ENCODE assay signal across 26 cellular contexts in genomic region chr13:29379281-29379680, GRCh38.
DNase-seq lines count a peak whose midpoint lies in the region; TF ChIP-seq lines count a peak whose summit lies in the region.
"Had no signal": no experiment of that assay in that cellular context is flagged by ENCODE, and none has a peak within 500 bp of the region (broad histone marks: within the 10 kb centered on the region; RNA-seq: fewer than 3 reads in every experiment).

No MANE protein-coding gene starts in this region.

- H3K27me3 ChIP-seq in WERI-Rb-1 (ENCODE audit: insufficient read depth, low read depth, severe bottlenecking) (no peaks in the 10 kb centered on the region), esophagus muscularis mucosa (no peaks in the 10 kb centered on the region), dorsolateral prefrontal cortex (peaks cover 0 to 3% (median 0%) of the 10 kb centered on the region in 45 donors)
- H3K27me3 ChIP-seq: Peyer's patch had no signal

- no peaks in the 10 kb centered on the region for H3K4me1 ChIP-seq in esophagus muscularis mucosa
- H3K4me1 ChIP-seq: Peyer's patch had no signal

- H3K4me3 ChIP-seq in GM12875 (ENCODE audit: low read depth, low read length), result no peak overlapping the region
- H3K4me3 ChIP-seq in WERI-Rb-1 (ENCODE audit: low read depth, low read length), result no peak overlapping the region
- H3K4me3 ChIP-seq in esophagus muscularis mucosa, result no peak overlapping the region
- no peak overlapping the region for H3K4me3 ChIP-seq in dorsolateral prefrontal cortex
- H3K4me3 ChIP-seq: Peyer's patch had no signal

- intact Hi-C loops in esophagus muscularis mucosa (cut with DNase I), result no loop called here
- intact Hi-C loops in activated CD4-positive, alpha-beta T cell treated with anti-CD3 and anti-CD28 coated beads, Interleukin-2, amount 10 ng/mL, durations not matched to agents 24 days and 14 days (cut with micrococcal nuclease), result no loop called here
- intact Hi-C loops in dorsolateral prefrontal cortex (cut with DNase I), result no loop called here

- DNase-seq in WERI-Rb-1 (no peak), esophagus muscularis mucosa (ENCODE audit: extremely low spot score) (peak; percentile 70), hippocampal formation (lab: John Stamatoyannopoulos, UW) (no peak), pons (ENCODE audit: low spot score) (no peak), dorsolateral prefrontal cortex (no peak)
- no peak for DNase-seq in activated CD4-positive, alpha-beta T cell treated with anti-CD3 and anti-CD28 coated beads, Interleukin-2, amount 10 ng/mL, durations not matched to agents 24 days and 14 days
- DNase-seq: Caco-2; CD8-positive, alpha-beta T cell; DMS79 treated with DMSO at 0.1 percent for 48 hours; GF-D8; H7; HFFc6; IMR-90; NCI-H1092; NCI-H1417 treated with DMSO at 0.1 percent for 48 hours; NCI-H1694 treated with DMSO at 0.1 percent for 48 hours; NCI-H2081; NCI-H2227 treated with DMSO at 0.1 percent for 48 hours; NCI-H526 treated with DMSO at 0.1 percent for 48 hours; Peyer's patch; SHP77 treated with DMSO at 0.1 percent for 48 hours; SW 1271 had no signal

- TF ChIP-seq EP300 in esophagus muscularis mucosa (IDR thresholded peaks at IDR 0.05), result no peak

- H3K36me3 Mint-ChIP-seq in activated CD4-positive, alpha-beta T cell treated with anti-CD3 and anti-CD28 coated beads, Interleukin-2, amount 10 ng/mL, durations not matched to agents 24 days and 14 days (ENCODE audit: low read depth), result no peaks in the 10 kb centered on the region
- H3K36me3 Mint-ChIP-seq: CD8-positive, alpha-beta T cell had no signal

- no peak for TF ChIP-seq POLR2A in esophagus muscularis mucosa (IDR thresholded peaks at IDR 0.05; ENCODE audit: low read depth)

- H3K27ac ChIP-seq in 22Rv1 (no peak overlapping the region), WERI-Rb-1 (no peak overlapping the region), esophagus muscularis mucosa (replicated peaks in 1 of 4) (no peak overlapping the region), dorsolateral prefrontal cortex (no peak overlapping the region)
- H3K27ac ChIP-seq: C4-2B, KMS-11, Peyer's patch had no signal

- no peak overlapping the region for H3K4me3 Mint-ChIP-seq in activated CD4-positive, alpha-beta T cell treated with anti-CD3 and anti-CD28 coated beads, Interleukin-2, amount 10 ng/mL, durations not matched to agents 24 days and 14 days
- H3K4me3 Mint-ChIP-seq: CD8-positive, alpha-beta T cell; HFFc6 had no signal

- no peaks in the 10 kb centered on the region for H3K36me3 ChIP-seq in WERI-Rb-1
- H3K36me3 ChIP-seq in esophagus muscularis mucosa, result no peaks in the 10 kb centered on the region
- H3K36me3 ChIP-seq: Peyer's patch had no signal

- no peak overlapping the region for H3K27ac Mint-ChIP-seq in activated CD4-positive, alpha-beta T cell treated with anti-CD3 and anti-CD28 coated beads, Interleukin-2, amount 10 ng/mL, durations not matched to agents 24 days and 14 days
- H3K27ac Mint-ChIP-seq: CD8-positive, alpha-beta T cell; HFFc6 had no signal

- peak; percentile 11; the same call in 1 of the 2 replicates for TF ChIP-seq CTCF in 22Rv1 (IDR thresholded peaks at IDR 0.05)
- 0 out of 2 replicates have a peak, but pooled peaks have one; percentile 5 for TF ChIP-seq CTCF in GM12875 (IDR thresholded peaks at IDR 0.05; ENCODE audit: borderline replicate concordance, insufficient read depth, low read depth, low read length)
- TF ChIP-seq CTCF in WERI-Rb-1 (IDR thresholded peaks at IDR 0.05; ENCODE audit: low read depth, low read length), result peak; percentile 11; the same call in 1 of the 2 replicates
- no peak for TF ChIP-seq CTCF in esophagus muscularis mucosa (IDR thresholded peaks at IDR 0.05)
- no peak for TF ChIP-seq CTCF in dorsolateral prefrontal cortex (IDR thresholded peaks at IDR 0.05 in 54 of 56, conservative IDR thresholded peaks at IDR 0.05 in 2 of 56; ENCODE audit: low read depth in 1 of 56, partially characterized antibody in 56 of 56)

- H3K27me3 Mint-ChIP-seq in activated CD4-positive, alpha-beta T cell treated with anti-CD3 and anti-CD28 coated beads, Interleukin-2, amount 10 ng/mL, durations not matched to agents 24 days and 14 days, result peaks cover 3% of the 10 kb centered on the region

- 84% methylated on average over 4 of the region's 4 CpGs for WGBS in esophagus muscularis mucosa

- H3K4me1 Mint-ChIP-seq in activated CD4-positive, alpha-beta T cell treated with anti-CD3 and anti-CD28 coated beads, Interleukin-2, amount 10 ng/mL, durations not matched to agents 24 days and 14 days, result no peaks in the 10 kb centered on the region

- H3K9me3 ChIP-seq in WERI-Rb-1 (ENCODE audit: severe bottlenecking) (no peaks in the 10 kb centered on the region), esophagus muscularis mucosa (no peaks in the 10 kb centered on the region)
- H3K9me3 ChIP-seq: Peyer's patch had no signal

- peaks cover 6% of the 10 kb centered on the region for H3K9me3 Mint-ChIP-seq in activated CD4-positive, alpha-beta T cell treated with anti-CD3 and anti-CD28 coated beads, Interleukin-2, amount 10 ng/mL, durations not matched to agents 24 days and 14 days
- H3K9me3 Mint-ChIP-seq: HFFc6 had no signal

Comparison
In these comparisons a context has a peak if more than half of its experiments do, and no peak if none do; other contexts are left out.
1. CTCF ChIP-seq: peak in 22Rv1 (single experiment), GM12875 (single experiment) and WERI-Rb-1 (single experiment); none in esophagus muscularis mucosa (0 of 3) and dorsolateral prefrontal cortex (0 of 56).